18 cellular contexts compared by ENCODE assay signal in genomic region chr17:79618383-79619067, GRCh38. TPM values are rescaled to one million over a fixed set of nuclear protein-coding genes. Genes with fewer than 3 reads are reported as not detected.
DNase-seq lines count a peak whose midpoint lies in the region; ATAC-seq and TF ChIP-seq lines count a peak whose summit lies in the region.
"Had no signal": no experiment of that assay in that cellular context is flagged by ENCODE, and none has a peak within 500 bp of the region (broad histone marks: within the 10 kb centered on the region; RNA-seq: fewer than 3 reads in every experiment).

No MANE protein-coding gene starts in this region.

- no peak overlapping the region for H3K4me3 ChIP-seq in foreskin fibroblast (ENCODE audit: low read depth in 1 of 2, low read length in 2 of 2)
- H3K4me3 ChIP-seq: GM12878, HAP-1 had no signal

- H3K4me1 Mint-ChIP-seq in activated CD8-positive, alpha-beta memory T cell treated with anti-CD3 and anti-CD28 coated beads, Interleukin-2, amount 10 ng/mL, durations not matched to agents 7 days and 5 days = no peaks in the 10 kb centered on the region

- no peak for ATAC-seq in activated CD8-positive, alpha-beta memory T cell treated with anti-CD3 and anti-CD28 coated beads, Interleukin-2, amount 10 ng/mL, durations not matched to agents 7 days and 5 days
- no peak for ATAC-seq in GM21723 (IDR thresholded peaks at IDR 0.05; ENCODE audit: unreplicated experiment)
- ATAC-seq: GM12878; stimulated activated naive CD8-positive, alpha-beta T cell treated with anti-CD3 and anti-CD28 coated beads, Interleukin-15, Interleukin-2, amounts not matched to agents 100 U/mL and 50 U/mL, for 24 hours had no signal

- no peaks in the 10 kb centered on the region for H3K36me3 Mint-ChIP-seq in activated CD8-positive, alpha-beta memory T cell treated with anti-CD3 and anti-CD28 coated beads, Interleukin-2, amount 10 ng/mL, durations not matched to agents 7 days and 5 days

- no peaks in the 10 kb centered on the region for H3K27me3 Mint-ChIP-seq in activated CD8-positive, alpha-beta memory T cell treated with anti-CD3 and anti-CD28 coated beads, Interleukin-2, amount 10 ng/mL, durations not matched to agents 7 days and 5 days

- peak; percentile 10 for DNase-seq in activated CD8-positive, alpha-beta memory T cell treated with anti-CD3 and anti-CD28 coated beads, Interleukin-2, amount 50 U/mL, for 48 hours
- DNase-seq in activated CD8-positive, alpha-beta memory T cell treated with anti-CD3 and anti-CD28 coated beads, Interleukin-2, amount 10 ng/mL, durations not matched to agents 7 days and 5 days = no peak
- DNase-seq in NCI-H1694 treated with DMSO at 0.1 percent for 48 hours (lab: John Stamatoyannopoulos, UW) (peak; percentile 49), foreskin fibroblast (peak; percentile 8 to 14), retina (peak; percentile 61), middle frontal gyrus (ENCODE audit: extremely low spot score, low spot score) (no peak), T-helper 2 cell (no peak)
- DNase-seq: activated CD4-positive, alpha-beta T cell treated with anti-CD3 and anti-CD28 coated beads for 4 hours; activated T-cell treated with anti-CD3 and anti-CD28 coated beads, Interleukin-2, amount 50 U/mL, for 24 hours; midbrain; MM.1S; NCI-H2171 treated with DMSO at 0.1 percent for 48 hours; SHP77; stimulated activated naive CD8-positive, alpha-beta T cell treated with anti-CD3 and anti-CD28 coated beads, Interleukin-15, Interleukin-2, amounts not matched to agents 100 U/mL and 50 U/mL, for 24 hours had no signal

- TF ChIP-seq CTCF in foreskin fibroblast (IDR thresholded peaks at IDR 0.05; ENCODE audit: low read depth, low read length) = no peak

- CTCF ChIA-PET in activated CD8-positive, alpha-beta memory T cell treated with anti-CD3 and anti-CD28 coated beads, Interleukin-2, amount 10 ng/mL, durations not matched to agents 7 days and 5 days (lab: Charles Lee) = no interaction called here

- H3K27ac Mint-ChIP-seq in activated CD8-positive, alpha-beta memory T cell treated with anti-CD3 and anti-CD28 coated beads, Interleukin-2, amount 10 ng/mL, durations not matched to agents 7 days and 5 days = no peak overlapping the region
- H3K27ac Mint-ChIP-seq: activated T-cell treated with anti-CD3 and anti-CD28 coated beads, Interleukin-2, amount 50 U/mL, for 24 hours; T-helper 2 cell treated with Interferon-gamma antibody and Interleukin-4, amounts not matched to agents 5 μg/mL and 100 μg/mL, for 36 hours had no signal

- H3K9me3 Mint-ChIP-seq in activated CD8-positive, alpha-beta memory T cell treated with anti-CD3 and anti-CD28 coated beads, Interleukin-2, amount 10 ng/mL, durations not matched to agents 7 days and 5 days (ENCODE audit: low read depth) = peaks cover 7% of the 10 kb centered on the region

- H3K4me3 Mint-ChIP-seq in activated CD8-positive, alpha-beta memory T cell treated with anti-CD3 and anti-CD28 coated beads, Interleukin-2, amount 10 ng/mL, durations not matched to agents 7 days and 5 days = no peak overlapping the region
- H3K4me3 Mint-ChIP-seq: activated T-cell treated with anti-CD3 and anti-CD28 coated beads, Interleukin-2, amount 50 U/mL, for 24 hours; T-helper 2 cell treated with Interferon-gamma antibody and Interleukin-4, amounts not matched to agents 5 μg/mL and 100 μg/mL, for 36 hours had no signal

RNA-seq across cellular contexts. Expression of gene RBFOX3, which starts 7.7 kb away (rescaled TPM):
- total RNA-seq in activated CD8-positive, alpha-beta memory T cell treated with anti-CD3 and anti-CD28 coated beads, Interleukin-2, amount 10 ng/mL, durations not matched to agents 7 days and 5 days = not detected
- total RNA-seq: GM12878 had no signal

Comparison
In these comparisons a context has a peak if more than half of its experiments do, and no peak if none do; other contexts are left out.
1. DNase-seq: peak in activated CD8-positive, alpha-beta memory T cell treated with anti-CD3 and anti-CD28 coated beads, Interleukin-2, amount 50 U/mL, for 48 hours (single experiment), NCI-H1694 treated with DMSO at 0.1 percent for 48 hours (single experiment), foreskin fibroblast (2 of 2) and retina (single experiment); none in activated CD8-positive, alpha-beta memory T cell treated with anti-CD3 and anti-CD28 coated beads, Interleukin-2, amount 10 ng/mL, durations not matched to agents 7 days and 5 days (single experiment), middle frontal gyrus (single experiment) and T-helper 2 cell (0 of 5).